In genomic region chr13:45120967-45121366, GRCh38 we compare ENCODE assay signal across 8 cellular contexts. TPM values are rescaled to one million over a fixed set of nuclear protein-coding genes. Genes with fewer than 3 reads are reported as not detected.
DNase-seq lines count a peak whose midpoint lies in the region; ATAC-seq and TF ChIP-seq lines count a peak whose summit lies in the region.

No MANE protein-coding gene starts in this region.

- DNase-seq in MM.1S (no peak), prostate gland (ENCODE audit: low spot score) (no peak), NCI-H2029 (lab: John Stamatoyannopoulos, UW) (no peak)
- DNase-seq in activated CD8-positive, alpha-beta memory T cell treated with anti-CD3 and anti-CD28 coated beads, Interleukin-2, amount 50 U/mL, for 48 hours, result no peak

- peak overlapping the region; percentile 85 for H3K4me2 ChIP-seq in MM.1S (ENCODE audit: low read depth, low read length)

- peak overlapping the region; percentile 83 for H3K9ac ChIP-seq in ES-I3 (ENCODE audit: low read depth, low read length)
- peak overlapping the region; percentile 86 for H3K9ac ChIP-seq in MM.1S (ENCODE audit: low read length)

- H2AFZ ChIP-seq in MM.1S (ENCODE audit: low read length), result peak overlapping the region; percentile 81; the same call in 1 of the 2 replicates

- TF ChIP-seq CTCF in MM.1S (IDR thresholded peaks at IDR 0.05; ENCODE audit: low read length) (no peak), prostate gland (IDR thresholded peaks at IDR 0.05) (no peak)

- H4K20me1 ChIP-seq in MM.1S (ENCODE audit: insufficient read depth, low read length), result no peaks in the 10 kb centered on the region

- peaks cover 4% of the 10 kb centered on the region; the same call in 1 of the 2 replicates for H3K4me1 ChIP-seq in ES-I3 (ENCODE audit: insufficient read depth, low read length)
- H3K4me1 ChIP-seq in MM.1S (ENCODE audit: low read length), result no peaks in the 10 kb centered on the region
- H3K4me1 ChIP-seq in prostate gland (replicated peaks), result peaks cover 6% of the 10 kb centered on the region

- H3K9me2 ChIP-seq in MM.1S (replicated peaks; ENCODE audit: insufficient read depth, low read length), result no peaks in the 10 kb centered on the region

- H3K27me3 ChIP-seq in MM.1S (replicated peaks; ENCODE audit: insufficient read depth, low read length) (no peaks in the 10 kb centered on the region), prostate gland (replicated peaks; ENCODE audit: insufficient read depth) (no peaks in the 10 kb centered on the region)

- intact Hi-C loops in prostate gland (cut with DNase I), result no loop called here

- H3K4me3 ChIP-seq in MM.1S (ENCODE audit: low read length) (peak overlapping the region; percentile 87), prostate gland (peak overlapping the region; percentile 61 to 75)

- H3K79me2 ChIP-seq in MM.1S (ENCODE audit: low read length), result peaks cover 50% of the 10 kb centered on the region

- WGBS in prostate gland, result 1% methylated on average over 7 of the region's 7 CpGs

- H3K36me3 ChIP-seq in ES-I3 (ENCODE audit: insufficient read depth, low read length), result no peaks in the 10 kb centered on the region
- H3K36me3 ChIP-seq in MM.1S (replicated peaks; ENCODE audit: insufficient read depth, low read length), result no peaks in the 10 kb centered on the region
- H3K36me3 ChIP-seq in prostate gland, result no peaks in the 10 kb centered on the region

- H3F3A ChIP-seq in MM.1S (ENCODE audit: insufficient read depth, low read length), result peaks cover 4% of the 10 kb centered on the region; the same call in 1 of the 2 replicates

- peak overlapping the region; percentile 72 for H3K27ac ChIP-seq in MM.1S (ENCODE audit: low read length)
- H3K27ac ChIP-seq in prostate gland, result peak overlapping the region; percentile 77 to 78

- H3K9me3 ChIP-seq in ES-I3 (ENCODE audit: control insufficient read depth, insufficient read depth, low read length), result no peaks in the 10 kb centered on the region
- H3K9me3 ChIP-seq in MM.1S (replicated peaks; ENCODE audit: insufficient read depth, low read length), result no peaks in the 10 kb centered on the region
- no peaks in the 10 kb centered on the region for H3K9me3 ChIP-seq in prostate gland

- ATAC-seq in esophagus mucosa, result peak; percentile 3
- no peak for ATAC-seq in GM21390 (IDR thresholded peaks at IDR 0.05; ENCODE audit: unreplicated experiment)
- no peak for ATAC-seq in HG02571 (IDR thresholded peaks at IDR 0.05; ENCODE audit: unreplicated experiment)

- TF ChIP-seq POLR2A in prostate gland (IDR thresholded peaks at IDR 0.05), result no peak

RNA-seq across cellular contexts. Expression of gene GTF2F2, which starts 0.7 kb away (rescaled TPM):
- total RNA-seq in esophagus mucosa (13.2 TPM), prostate gland (10 to 100 TPM; 15.3 to 21.2 TPM)
